ENCODE assay signal across 21 cellular contexts in the genomic region with DNA sequence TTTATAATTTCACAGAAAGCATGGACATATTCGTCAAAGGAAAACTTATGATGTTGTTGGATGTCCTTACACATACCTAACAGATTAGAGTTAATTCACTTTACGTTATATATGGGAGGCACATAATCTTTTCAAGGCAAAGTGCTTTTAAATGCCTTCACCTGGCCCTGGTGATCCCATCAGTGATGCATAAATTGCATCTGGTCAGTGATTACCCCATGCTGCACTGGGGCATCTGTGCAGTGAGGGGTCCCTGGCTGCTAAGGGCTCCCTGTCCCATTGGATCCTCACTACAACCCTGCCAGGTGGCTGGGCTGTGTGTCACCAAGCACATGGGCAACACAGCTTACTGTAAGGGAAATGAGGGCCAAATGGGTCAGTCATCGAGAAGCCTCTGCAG.
DNase-seq lines count a peak whose midpoint lies in the region; TF ChIP-seq lines count a peak whose summit lies in the region.
"Had no signal": no experiment of that assay in that cellular context is flagged by ENCODE, and none has a peak within 500 bp of the region (broad histone marks: within the 10 kb centered on the region; RNA-seq: fewer than 3 reads in every experiment).

No MANE protein-coding gene starts in this region.

- no peak overlapping the region for H3K4me3 Mint-ChIP-seq in type B pancreatic cell
- H3K4me3 Mint-ChIP-seq: CD4-positive, alpha-beta T cell had no signal

- H3K27me3 Mint-ChIP-seq in type B pancreatic cell, result peaks cover 2% of the 10 kb centered on the region

- H3K36me3 ChIP-seq in esophagus muscularis mucosa (no peaks in the 10 kb centered on the region), adrenal gland (replicated peaks in 1 of 2) (no peaks in the 10 kb centered on the region)
- H3K36me3 ChIP-seq: Peyer's patch had no signal

- no peak for TF ChIP-seq POLR2A in esophagus muscularis mucosa (IDR thresholded peaks at IDR 0.05; ENCODE audit: low read depth)
- no peak for TF ChIP-seq POLR2A in adrenal gland (IDR thresholded peaks at IDR 0.05)

- intact Hi-C loops in esophagus muscularis mucosa (cut with DNase I) (no loop called here), adrenal gland (cut with DNase I) (no loop called here)

- no peak for TF ChIP-seq CTCF in esophagus muscularis mucosa (IDR thresholded peaks at IDR 0.05)
- no peak for TF ChIP-seq CTCF in type B pancreatic cell (conservative IDR thresholded peaks at IDR 0.05)
- no peak for TF ChIP-seq CTCF in adrenal gland (IDR thresholded peaks at IDR 0.05)

- peaks cover 4% of the 10 kb centered on the region for H3K9me3 Mint-ChIP-seq in type B pancreatic cell
- H3K9me3 Mint-ChIP-seq: CD4-positive, alpha-beta T cell had no signal

- 91% methylated on average over 3 of the region's 3 CpGs for WGBS in esophagus muscularis mucosa
- WGBS in adrenal gland, 4 donors, result 88 to 94% (median 91%) methylated on average over 3 of the region's 3 CpGs

- no peaks in the 10 kb centered on the region for H3K36me3 Mint-ChIP-seq in type B pancreatic cell

- TF ChIP-seq EP300 in esophagus muscularis mucosa (IDR thresholded peaks at IDR 0.05), result no peak

- H3K27ac ChIP-seq in esophagus muscularis mucosa (replicated peaks in 1 of 4) (no peak overlapping the region), adrenal gland (no peak overlapping the region)
- H3K27ac ChIP-seq: A549, Peyer's patch had no signal

- peaks cover 51% of the 10 kb centered on the region for H3K4me1 Mint-ChIP-seq in type B pancreatic cell (ENCODE audit: unreplicated experiment)

- H3K27me3 ChIP-seq in esophagus muscularis mucosa, result no peaks in the 10 kb centered on the region
- no peaks in the 10 kb centered on the region for H3K27me3 ChIP-seq in adrenal gland
- H3K27me3 ChIP-seq: Peyer's patch had no signal

- H3K4me1 ChIP-seq in esophagus muscularis mucosa (peaks cover 0 to 35% (median 31%) of the 10 kb centered on the region in 4 donors), adrenal gland (replicated peaks in 1 of 2) (peaks cover 0 to 8% of the 10 kb centered on the region in 2 donors)
- H3K4me1 ChIP-seq: A549, Peyer's patch had no signal

- H3K9me3 ChIP-seq in esophagus muscularis mucosa (no peaks in the 10 kb centered on the region), adrenal gland (replicated peaks in 1 of 3) (no peaks in the 10 kb centered on the region)
- H3K9me3 ChIP-seq: A549, Peyer's patch had no signal

- DNase-seq in GM03348 (ENCODE audit: low spot score) (peak; percentile 1), NCI-H82 treated with DMSO at 0.1 percent for 48 hours (lab: John Stamatoyannopoulos, UW; ENCODE audit: unreplicated experiment) (peak; percentile 8), esophagus muscularis mucosa (ENCODE audit: extremely low spot score) (peak; percentile 82), type B pancreatic cell (ENCODE audit: extremely low spot score, unreplicated experiment) (peak; percentile 39), adrenal gland (no peak), islet precursor cell (no peak)
- DNase-seq in NK-92 treated with Interleukin-12 subunit alpha and Interleukin-12 subunit beta, amount 100 ng/mL, for 24 hours (lab: John Stamatoyannopoulos, UW), result no peak
- DNase-seq: CD4-positive, alpha-beta T cell; COR-L47; DND-41; GOT3; HCEC 1CT; KG1; NCI-H1092; NCI-H1436; NCI-H187 treated with DMSO at 0.1 percent for 48 hours; NCI-H2107; NCI-H2227 treated with DMSO at 0.1 percent for 48 hours; NCI-H510A had no signal

- no peak overlapping the region for H3K27ac Mint-ChIP-seq in type B pancreatic cell
- H3K27ac Mint-ChIP-seq: CD4-positive, alpha-beta T cell had no signal

- H3K4me3 ChIP-seq in esophagus muscularis mucosa (no peak overlapping the region), adrenal gland (no peak overlapping the region)
- H3K4me3 ChIP-seq: A549, Peyer's patch had no signal

Comparison
In these comparisons a context has a peak if more than half of its experiments do, and no peak if none do; other contexts are left out.
1. DNase-seq: peak in GM03348 (single experiment), NCI-H82 treated with DMSO at 0.1 percent for 48 hours (single experiment), esophagus muscularis mucosa (single experiment) and type B pancreatic cell (single experiment); none in adrenal gland (0 of 7), NK-92 treated with Interleukin-12 subunit alpha and Interleukin-12 subunit beta, amount 100 ng/mL, for 24 hours (single experiment) and islet precursor cell (single experiment).